ENCODE assay signal across 8 cellular contexts in the genomic region with DNA sequence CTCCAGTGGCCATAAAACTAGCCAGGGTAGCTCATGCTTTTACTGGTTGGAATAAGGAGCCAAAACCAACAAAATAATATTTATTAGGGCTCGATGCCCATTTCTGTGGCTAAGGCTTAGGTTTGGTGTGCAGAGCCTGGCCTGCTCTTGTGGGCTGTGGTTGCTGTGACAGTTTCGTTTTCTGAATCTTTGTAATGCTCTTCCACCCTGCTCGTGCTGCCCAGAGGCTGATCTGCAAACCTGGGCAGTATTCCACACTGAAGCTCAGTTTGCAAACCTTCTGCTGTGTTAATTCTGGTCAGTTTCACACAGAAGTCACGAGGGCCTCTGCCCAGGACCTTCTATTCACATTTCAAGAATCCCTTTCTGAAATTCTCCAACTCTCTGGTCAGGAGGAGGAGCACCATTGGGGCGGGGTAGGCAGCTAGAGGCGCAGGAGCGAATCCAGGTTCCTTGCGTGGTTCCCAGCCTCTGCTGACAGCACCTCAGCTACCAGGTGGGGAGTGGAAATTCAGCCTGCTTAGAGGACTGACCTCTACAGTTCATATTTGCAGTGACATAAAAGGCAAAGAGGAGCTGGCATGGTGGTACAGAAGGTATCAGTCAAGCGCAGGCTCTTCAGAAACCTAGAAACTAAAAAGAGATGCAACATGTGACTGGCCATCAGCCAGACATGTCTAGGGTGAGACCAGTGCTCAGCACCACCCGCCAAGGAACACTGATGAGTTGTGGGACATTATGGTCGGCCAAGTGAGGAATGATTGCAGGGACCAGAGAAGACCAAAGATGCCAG. TPM values are rescaled to one million over a fixed set of nuclear protein-coding genes. Genes with fewer than 3 reads are reported as not detected.
DNase-seq lines count a peak whose midpoint lies in the region; ATAC-seq and TF ChIP-seq lines count a peak whose summit lies in the region.

No MANE protein-coding gene starts in this region.

- DNase-seq in activated T-cell treated with anti-CD3 and anti-CD28 coated beads, Interleukin-2, amount 50 U/mL, for 24 hours = no peak
- DNase-seq in activated T-cell treated with anti-CD3 and anti-CD28 coated beads, Interleukin-2, amount 50 U/mL, for 72 hours = no peak
- DNase-seq in M059J (ENCODE audit: low read depth) (peak; percentile 93), fibroblast of the conjunctiva (ENCODE audit: low read depth) (peak; percentile 69), tibial artery (peak; percentile 47 to 82), NCI-H748 (lab: John Stamatoyannopoulos, UW; ENCODE audit: unreplicated experiment) (no peak), NCI-H1694 (lab: John Stamatoyannopoulos, UW) (no peak)

- ATAC-seq in activated T-cell treated with anti-CD3 and anti-CD28 coated beads, Interleukin-2, amount 50 U/mL, for 72 hours (replicated peaks in 1 of 2) = no peak
- ATAC-seq in HG02623 (IDR thresholded peaks at IDR 0.05; ENCODE audit: unreplicated experiment) = no peak

- no peaks in the 10 kb centered on the region for H3K27me3 ChIP-seq in tibial artery

- peak overlapping the region; percentile 33 to 39 for H3K4me3 ChIP-seq in tibial artery

- peaks cover 29% of the 10 kb centered on the region for H3K36me3 Mint-ChIP-seq in activated T-cell treated with anti-CD3 and anti-CD28 coated beads, Interleukin-2, amount 50 U/mL, for 24 hours (ENCODE audit: low read depth)
- H3K36me3 Mint-ChIP-seq in activated T-cell treated with anti-CD3 and anti-CD28 coated beads, Interleukin-2, amount 50 U/mL, for 72 hours (ENCODE audit: insufficient read depth in 2 of 2) = no peaks in the 10 kb centered on the region

- H3K4me1 ChIP-seq in tibial artery = peaks cover 0 to 41% (median 29%) of the 10 kb centered on the region in 4 donors

- TF ChIP-seq CTCF in tibial artery (IDR thresholded peaks at IDR 0.05) = no peak

- H3K9me3 Mint-ChIP-seq in activated T-cell treated with anti-CD3 and anti-CD28 coated beads, Interleukin-2, amount 50 U/mL, for 24 hours = no peaks in the 10 kb centered on the region
- H3K9me3 Mint-ChIP-seq in activated T-cell treated with anti-CD3 and anti-CD28 coated beads, Interleukin-2, amount 50 U/mL, for 72 hours = no peaks in the 10 kb centered on the region

- no peaks in the 10 kb centered on the region for H3K27me3 Mint-ChIP-seq in activated T-cell treated with anti-CD3 and anti-CD28 coated beads, Interleukin-2, amount 50 U/mL, for 24 hours
- H3K27me3 Mint-ChIP-seq in activated T-cell treated with anti-CD3 and anti-CD28 coated beads, Interleukin-2, amount 50 U/mL, for 72 hours (ENCODE audit: low read depth) = no peaks in the 10 kb centered on the region

- H3K36me3 ChIP-seq in tibial artery = peaks cover 10 to 31% (median 19%) of the 10 kb centered on the region in 3 donors

- intact Hi-C loops in tibial artery (cut with DNase I; ENCODE audit: low total_unique reads) = no loop called here

- no peaks in the 10 kb centered on the region for H3K9me3 ChIP-seq in tibial artery

- peak overlapping the region; percentile 16 for H3K27ac Mint-ChIP-seq in activated T-cell treated with anti-CD3 and anti-CD28 coated beads, Interleukin-2, amount 50 U/mL, for 24 hours
- no peak overlapping the region for H3K27ac Mint-ChIP-seq in activated T-cell treated with anti-CD3 and anti-CD28 coated beads, Interleukin-2, amount 50 U/mL, for 72 hours

- H3K4me3 Mint-ChIP-seq in activated T-cell treated with anti-CD3 and anti-CD28 coated beads, Interleukin-2, amount 50 U/mL, for 24 hours = no peak overlapping the region
- H3K4me3 Mint-ChIP-seq in activated T-cell treated with anti-CD3 and anti-CD28 coated beads, Interleukin-2, amount 50 U/mL, for 72 hours = peak overlapping the region in 1 of 2 donors; percentile 19

- H3K27ac ChIP-seq in tibial artery = peak overlapping the region; percentile 65 to 80

- H3K4me1 Mint-ChIP-seq in activated T-cell treated with anti-CD3 and anti-CD28 coated beads, Interleukin-2, amount 50 U/mL, for 24 hours (ENCODE audit: low read depth) = peaks cover 48% of the 10 kb centered on the region
- peaks cover 47% of the 10 kb centered on the region for H3K4me1 Mint-ChIP-seq in activated T-cell treated with anti-CD3 and anti-CD28 coated beads, Interleukin-2, amount 50 U/mL, for 72 hours (ENCODE audit: low read depth)

RNA-seq across cellular contexts. Expression of gene C20orf144, which starts 14.3 kb away (rescaled TPM):
- under 1 TPM; 0.17 to 0.23 TPM for total RNA-seq in activated T-cell treated with anti-CD3 and anti-CD28 coated beads, Interleukin-2, amount 50 U/mL, for 72 hours
- 0.12 TPM in 1 of 2 replicates, not detected in the other for total RNA-seq in M059J (2014; rRNA removed; shearing (Covaris generic))

RNA-seq across cellular contexts. Expression of gene ACTL10, which starts 18.9 kb away (rescaled TPM):
- 1 to 10 TPM; 1.4 to 1.8 TPM for total RNA-seq in activated T-cell treated with anti-CD3 and anti-CD28 coated beads, Interleukin-2, amount 50 U/mL, for 72 hours
- total RNA-seq in M059J (2014; rRNA removed; shearing (Covaris generic)) = not detected in 2 replicates

RNA-seq across cellular contexts. Expression of gene NECAB3, which starts 26.4 kb away (rescaled TPM):
- total RNA-seq in activated T-cell treated with anti-CD3 and anti-CD28 coated beads, Interleukin-2, amount 50 U/mL, for 72 hours = 10 to 100 TPM; 18.5 to 18.8 TPM
- total RNA-seq in M059J (2014; rRNA removed; shearing (Covaris generic)) = 32.0 and 60.5 TPM in 2 replicates

RNA-seq across cellular contexts. Expression of gene E2F1, which starts 38.4 kb away (rescaled TPM):
- 10 to 100 TPM; 64.5 to 81.5 TPM for total RNA-seq in activated T-cell treated with anti-CD3 and anti-CD28 coated beads, Interleukin-2, amount 50 U/mL, for 72 hours
- 46.3 and 67.8 TPM in 2 replicates for total RNA-seq in M059J (2014; rRNA removed; shearing (Covaris generic))

Comparison
In these comparisons a context has a peak if more than half of its experiments do, and no peak if none do; other contexts are left out.
1. DNase-seq: peak in M059J (single experiment), fibroblast of the conjunctiva (single experiment) and tibial artery (2 of 2); none in activated T-cell treated with anti-CD3 and anti-CD28 coated beads, Interleukin-2, amount 50 U/mL, for 24 hours (single experiment), activated T-cell treated with anti-CD3 and anti-CD28 coated beads, Interleukin-2, amount 50 U/mL, for 72 hours (0 of 2), NCI-H748 (single experiment) and NCI-H1694 (single experiment).